27 cellular contexts compared by ENCODE assay signal in the genomic region with DNA sequence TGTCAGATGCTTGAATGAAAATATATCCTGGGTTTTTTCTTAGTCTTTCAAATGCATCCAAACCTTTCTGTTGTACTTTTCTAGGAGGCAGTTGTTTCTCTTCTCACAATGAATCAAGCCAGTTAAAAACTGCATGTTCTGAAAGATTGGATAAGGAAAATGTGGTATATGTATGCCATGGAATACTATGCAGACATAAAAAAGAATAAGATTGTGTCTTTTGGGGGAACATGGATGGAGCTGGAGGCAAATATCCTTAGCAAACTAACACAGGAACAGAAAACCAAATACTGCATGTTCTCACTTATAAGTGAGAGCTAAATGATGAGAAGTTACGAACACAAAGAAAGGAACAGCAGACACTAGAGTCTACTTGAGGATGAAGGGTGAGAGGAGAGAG.
"Had no signal": no experiment of that assay in that cellular context is flagged by ENCODE, and none has a peak within 500 bp of the region (broad histone marks: within the 10 kb centered on the region; RNA-seq: fewer than 3 reads in every experiment).

No MANE protein-coding gene starts in this region.

- H3K4me3 ChIP-seq: stomach, suprapubic skin, testis, thoracic aorta, thyroid gland, tibial artery, tibial nerve, transverse colon, upper lobe of left lung, upper lobe of right lung, uterus, vagina had no signal

- DNase-seq: stimulated activated CD4-positive, alpha-beta T cell treated with anti-CD3 and anti-CD28 coated beads, Interleukin-2, amount 100 ng/mL, for 48 hours; stimulated activated CD4-positive, alpha-beta T cell treated with anti-CD3 and anti-CD28 coated beads, Interleukin-4, amount 100 ng/mL, for 1 hour; stimulated activated CD4-positive, alpha-beta T cell treated with anti-CD3 and anti-CD28 coated beads, Interleukin-4, amount 100 ng/mL, for 24 hours; stimulated activated CD4-positive, alpha-beta T cell treated with anti-CD3 and anti-CD28 coated beads, Interleukin-4, amount 100 ng/mL, for 4 hours; stimulated activated CD8-positive, alpha-beta memory T cell treated with anti-CD3 and anti-CD28 coated beads, Interleukin-4, amount 100 ng/mL, for 48 hours; stimulated activated naive B cell treated with anti-CD40 and anti-IgM and Interleukin-4, amounts not matched to agents 10 μg/mL and 1 μg/mL and 100 μg/mL, for 72 hours; stimulated activated naive CD4-positive, alpha-beta T cell; stimulated activated naive CD4-positive, alpha-beta T cell treated with Interleukin-2 at 50 U/mL for 16 hours; stimulated activated naive CD8-positive, alpha-beta T cell treated with anti-CD3 and anti-CD28 coated beads, Interleukin-15, amount 100 ng/mL, for 72 hours; stimulated activated naive CD8-positive, alpha-beta T cell treated with anti-CD3 and anti-CD28 coated beads, Interleukin-15, Interleukin-2, amounts not matched to agents 100 U/mL and 50 U/mL, for 24 hours; stomach; testis; thyroid gland; tibial artery; transverse colon; trophoblast cell; upper lobe of left lung; upper lobe of right lung; uterus had no signal

- H3K4me1 ChIP-seq: stomach, suprapubic skin, testis, tibial artery, tibial nerve, transverse colon, upper lobe of left lung, upper lobe of right lung, uterus, vagina had no signal

- ATAC-seq: stimulated activated effector memory CD8-positive, alpha-beta T cell treated with anti-CD3 and anti-CD28 coated beads, Interleukin-12 subunit alpha, Interleukin-12 subunit beta, amount 100 ng/mL, for 72 hours; stimulated activated memory B cell treated with anti-CD40 and anti-IgM and Interleukin-4, amounts not matched to agents 10 μg/mL and 1 μg/mL and 100 μg/mL, for 72 hours; stimulated activated naive B cell treated with anti-CD40 and anti-IgM and Interleukin-4, amounts not matched to agents 10 μg/mL and 1 μg/mL and 100 μg/mL, for 72 hours; stimulated activated naive CD8-positive, alpha-beta T cell treated with anti-CD3 and anti-CD28 coated beads, Interleukin-15, amount 100 ng/mL, for 72 hours; stimulated activated naive CD8-positive, alpha-beta T cell treated with anti-CD3 and anti-CD28 coated beads, Interleukin-15, Interleukin-2, amounts not matched to agents 100 U/mL and 50 U/mL, for 24 hours; upper lobe of right lung had no signal

- H3K36me3 ChIP-seq: stomach, suprapubic skin, thoracic aorta, thyroid gland, tibial artery, tibial nerve, transverse colon, upper lobe of left lung, upper lobe of right lung, uterus, vagina had no signal

- H3K9me3 ChIP-seq: stomach, suprapubic skin, testis, thoracic aorta, thyroid gland, tibial artery, tibial nerve, transverse colon, upper lobe of left lung, upper lobe of right lung, uterus, vagina had no signal

- H3K27me3 ChIP-seq: stomach, suprapubic skin, testis, thyroid gland, tibial artery, tibial nerve, upper lobe of left lung, upper lobe of right lung, uterus, vagina had no signal

- H3K4me3 Mint-ChIP-seq: stimulated activated effector memory CD8-positive, alpha-beta T cell treated with anti-CD3 and anti-CD28 coated beads, Interleukin-12 subunit alpha, Interleukin-12 subunit beta, amount 100 ng/mL, for 72 hours; stimulated activated memory B cell treated with anti-CD40 and anti-IgM and Interleukin-4, amounts not matched to agents 10 μg/mL and 1 μg/mL and 100 μg/mL, for 72 hours; stimulated activated naive B cell treated with anti-CD40 and anti-IgM and Interleukin-4, amounts not matched to agents 10 μg/mL and 1 μg/mL and 100 μg/mL, for 72 hours; stimulated activated naive CD8-positive, alpha-beta T cell treated with anti-CD3 and anti-CD28 coated beads, Interleukin-15, amount 100 ng/mL, for 72 hours; stimulated activated naive CD8-positive, alpha-beta T cell treated with anti-CD3 and anti-CD28 coated beads, Interleukin-15, Interleukin-2, amounts not matched to agents 100 ng/mL and 50 ng/mL, for 24 hours; type B pancreatic cell had no signal

- H3K27ac Mint-ChIP-seq: stimulated activated effector memory CD8-positive, alpha-beta T cell treated with anti-CD3 and anti-CD28 coated beads, Interleukin-12 subunit alpha, Interleukin-12 subunit beta, amount 100 ng/mL, for 72 hours; stimulated activated memory B cell treated with anti-CD40 and anti-IgM and Interleukin-4, amounts not matched to agents 10 μg/mL and 1 μg/mL and 100 μg/mL, for 72 hours; stimulated activated naive B cell treated with anti-CD40 and anti-IgM and Interleukin-4, amounts not matched to agents 10 μg/mL and 1 μg/mL and 100 μg/mL, for 72 hours; stimulated activated naive CD8-positive, alpha-beta T cell treated with anti-CD3 and anti-CD28 coated beads, Interleukin-15, amount 100 ng/mL, for 72 hours; stimulated activated naive CD8-positive, alpha-beta T cell treated with anti-CD3 and anti-CD28 coated beads, Interleukin-15, Interleukin-2, amounts not matched to agents 100 ng/mL and 50 ng/mL, for 24 hours; type B pancreatic cell had no signal

- H3K27ac ChIP-seq: stomach, suprapubic skin, testis, thoracic aorta, thyroid gland, tibial artery, tibial nerve, transverse colon, upper lobe of left lung, upper lobe of right lung, uterus, vagina had no signal

- H3K36me3 Mint-ChIP-seq: stimulated activated effector memory CD8-positive, alpha-beta T cell treated with anti-CD3 and anti-CD28 coated beads, Interleukin-12 subunit alpha, Interleukin-12 subunit beta, amount 100 ng/mL, for 72 hours; stimulated activated memory B cell treated with anti-CD40 and anti-IgM and Interleukin-4, amounts not matched to agents 10 μg/mL and 1 μg/mL and 100 μg/mL, for 72 hours; stimulated activated naive B cell treated with anti-CD40 and anti-IgM and Interleukin-4, amounts not matched to agents 10 μg/mL and 1 μg/mL and 100 μg/mL, for 72 hours; type B pancreatic cell had no signal

- H3K9me3 Mint-ChIP-seq: stimulated activated effector memory CD8-positive, alpha-beta T cell treated with anti-CD3 and anti-CD28 coated beads, Interleukin-12 subunit alpha, Interleukin-12 subunit beta, amount 100 ng/mL, for 72 hours; stimulated activated naive CD8-positive, alpha-beta T cell treated with anti-CD3 and anti-CD28 coated beads, Interleukin-15, amount 100 ng/mL, for 72 hours; stimulated activated naive CD8-positive, alpha-beta T cell treated with anti-CD3 and anti-CD28 coated beads, Interleukin-15, Interleukin-2, amounts not matched to agents 100 ng/mL and 50 ng/mL, for 24 hours; type B pancreatic cell had no signal

- H3K4me1 Mint-ChIP-seq: stimulated activated effector memory CD8-positive, alpha-beta T cell treated with anti-CD3 and anti-CD28 coated beads, Interleukin-12 subunit alpha, Interleukin-12 subunit beta, amount 100 ng/mL, for 72 hours; stimulated activated memory B cell treated with anti-CD40 and anti-IgM and Interleukin-4, amounts not matched to agents 10 μg/mL and 1 μg/mL and 100 μg/mL, for 72 hours; stimulated activated naive B cell treated with anti-CD40 and anti-IgM and Interleukin-4, amounts not matched to agents 10 μg/mL and 1 μg/mL and 100 μg/mL, for 72 hours; stimulated activated naive CD8-positive, alpha-beta T cell treated with anti-CD3 and anti-CD28 coated beads, Interleukin-15, amount 100 ng/mL, for 72 hours had no signal
